In the genomic region with DNA sequence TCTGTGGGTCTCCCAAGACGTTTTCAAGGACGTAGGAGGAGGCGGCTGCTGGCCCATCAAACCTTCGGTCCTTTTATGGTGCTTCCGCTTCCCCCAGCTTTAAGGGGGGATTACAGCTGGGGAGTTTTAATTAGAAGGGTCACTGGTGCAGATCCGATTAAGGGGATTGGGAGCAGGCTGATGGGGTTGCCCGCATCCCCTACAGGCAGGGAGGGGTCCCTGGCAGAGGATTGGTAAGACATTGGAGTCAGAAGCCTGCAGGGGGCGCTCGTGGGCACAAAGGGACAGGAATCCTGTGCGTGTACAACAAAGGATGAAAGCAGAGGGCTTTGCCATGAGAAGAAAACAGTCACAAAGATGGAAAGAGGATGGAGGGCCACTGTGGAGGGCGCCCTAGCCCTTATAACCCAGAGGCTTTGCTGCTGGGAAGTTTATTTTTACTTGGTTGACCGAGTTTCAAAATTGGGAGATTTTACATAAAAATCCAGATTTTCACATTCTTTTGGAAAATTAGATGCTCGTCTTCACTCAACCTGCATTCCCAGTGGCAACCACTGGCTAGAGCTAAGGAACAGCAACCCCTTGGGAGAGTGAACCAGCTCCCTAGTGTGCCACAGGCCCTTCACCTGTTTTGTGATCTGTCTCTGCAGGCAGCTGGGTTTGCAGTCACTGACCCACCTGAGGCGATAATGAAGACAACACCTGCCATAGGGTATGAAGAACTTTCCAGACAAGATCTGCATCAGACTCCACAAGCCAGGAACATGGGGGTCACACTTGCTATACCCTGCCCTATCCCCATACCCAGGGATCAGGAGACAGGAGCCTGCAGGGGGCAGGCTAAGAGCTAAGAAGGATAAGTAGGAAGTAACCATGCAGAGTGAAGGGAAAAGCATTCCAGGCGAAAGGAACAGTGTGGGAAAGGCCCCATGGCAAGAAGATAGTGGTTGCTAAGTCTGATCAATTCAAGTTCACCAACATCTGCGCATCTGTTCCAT, we compare ENCODE assay signal across 8 cellular contexts.
A peak's percentile ranks its signal among the peaks of the same experiment; 100 is the strongest.
DNase-seq lines count a peak whose midpoint lies in the region; ATAC-seq and TF ChIP-seq lines count a peak whose summit lies in the region.

No MANE protein-coding gene starts in this region.

- no peaks in the 10 kb centered on the region for H3K79me2 ChIP-seq in OCI-LY1 (ENCODE audit: insufficient read depth, low read length)
- H3K79me2 ChIP-seq in fibroblast of lung (ENCODE audit: control insufficient read depth, insufficient read depth, low read length), result no peaks in the 10 kb centered on the region

- peaks cover 8% of the 10 kb centered on the region for H3K27me3 ChIP-seq in HL-60 (ENCODE audit: insufficient read depth, poor library complexity, severe bottlenecking)
- no peaks in the 10 kb centered on the region for H3K27me3 ChIP-seq in OCI-LY1 (ENCODE audit: insufficient read depth, low read length)
- peaks cover 2% of the 10 kb centered on the region for H3K27me3 ChIP-seq in fibroblast of lung (ENCODE audit: control insufficient read depth, insufficient read depth, low read length)

- H3K4me3 ChIP-seq in HL-60 (replicated peaks; ENCODE audit: insufficient read depth, low read length) (no peak overlapping the region), OCI-LY1 (ENCODE audit: low read depth, low read length, poor library complexity, severe bottlenecking) (no peak overlapping the region), fibroblast of lung (replicated peaks in 1 of 4; ENCODE audit: control extremely low read depth in 1 of 4, insufficient read depth in 1 of 4, low read depth in 3 of 4, low read length in 4 of 4) (no peak overlapping the region)

- H3K9me2 ChIP-seq in OCI-LY1 (ENCODE audit: low read depth, low read length), result no peaks in the 10 kb centered on the region

- TF ChIP-seq CTCF in CD14-positive monocyte (IDR thresholded peaks at IDR 0.05) (peak; percentile 83), HL-60 (IDR thresholded peaks at IDR 0.05; ENCODE audit: insufficient read depth, low read length) (peak; percentile 52), OCI-LY1 (IDR thresholded peaks at IDR 0.05; ENCODE audit: low read length) (peak; percentile 81), fibroblast of lung (conservative IDR thresholded peaks at IDR 0.05 in 1 of 2, IDR thresholded peaks at IDR 0.05 in 1 of 2; ENCODE audit: low read depth in 1 of 2, low read length in 2 of 2) (peak; percentile 54 to 69)

- no peak overlapping the region for H3K9ac ChIP-seq in OCI-LY1 (ENCODE audit: low read length)
- H3K9ac ChIP-seq in fibroblast of lung (ENCODE audit: insufficient read depth, low read length), result no peak overlapping the region

- no peak overlapping the region for H3K27ac Mint-ChIP-seq in CD14-positive monocyte

- no peak for ATAC-seq in HG03469 (IDR thresholded peaks at IDR 0.05; ENCODE audit: unreplicated experiment)

- no peaks in the 10 kb centered on the region for H3K36me3 Mint-ChIP-seq in CD14-positive monocyte

- H3K27ac ChIP-seq in HL-60 (replicated peaks) (no peak overlapping the region), OCI-LY1 (ENCODE audit: low read depth, low read length, poor library complexity, severe bottlenecking) (no peak overlapping the region), fibroblast of lung (ENCODE audit: insufficient read depth, low read length) (no peak overlapping the region), temporal lobe (ENCODE audit: low read depth, low read length) (peak overlapping the region; percentile 17)

- H3K4me1 ChIP-seq in OCI-LY1 (ENCODE audit: insufficient read depth, low read length, severe bottlenecking) (no peaks in the 10 kb centered on the region), fibroblast of lung (ENCODE audit: control insufficient read depth, extremely low read depth, insufficient read depth, low read length) (no peaks in the 10 kb centered on the region)

- intact Hi-C loops in CD14-positive monocyte (cut with micrococcal nuclease), result no loop called here

- H3K4me2 ChIP-seq in OCI-LY1 (ENCODE audit: low read length) (no peak overlapping the region), fibroblast of lung (ENCODE audit: extremely low read depth, insufficient read depth, low read length) (no peak overlapping the region)

- peaks cover 2% of the 10 kb centered on the region for H3K4me1 Mint-ChIP-seq in CD14-positive monocyte

- H3K9me3 ChIP-seq in OCI-LY1 (ENCODE audit: low read length) (no peaks in the 10 kb centered on the region), fibroblast of lung (ENCODE audit: control insufficient read depth, insufficient read depth, low read depth, low read length) (no peaks in the 10 kb centered on the region)

- H3F3A ChIP-seq in OCI-LY1 (ENCODE audit: insufficient read depth, low read length), result no peaks in the 10 kb centered on the region

- DNase-seq in CD14-positive monocyte (ENCODE audit: low spot score) (no peak), HL-60 (ENCODE audit: low read depth in 1 of 2, low spot score in 1 of 2) (peak; percentile 8 to 64), fibroblast of lung (ENCODE audit: low read depth in 2 of 2) (peak; percentile 15 to 42), nucleus accumbens (lab: John Stamatoyannopoulos, UW) (peak in 50 of 56 donors; percentile 2 to 87 (median 37))
- DNase-seq in activated T-cell treated with anti-CD3 and anti-CD28 coated beads, Interleukin-2, amount 50 U/mL, for 1 hour, result peak; percentile 54

- H3K4me3 Mint-ChIP-seq in CD14-positive monocyte, result no peak overlapping the region

- H3K27me3 Mint-ChIP-seq in CD14-positive monocyte (ENCODE audit: low read depth in 3 of 3), result peaks cover 7 to 19% (median 14%) of the 10 kb centered on the region in 3 donors

- H4K20me1 ChIP-seq in OCI-LY1 (ENCODE audit: insufficient read depth, low read length) (no peaks in the 10 kb centered on the region), fibroblast of lung (ENCODE audit: control insufficient read depth, extremely low read depth, insufficient read depth, low read length) (no peaks in the 10 kb centered on the region)

- H2AFZ ChIP-seq in OCI-LY1 (ENCODE audit: low read length) (no peak overlapping the region), fibroblast of lung (ENCODE audit: low read length) (no peak overlapping the region)

- H3K36me3 ChIP-seq in OCI-LY1 (ENCODE audit: insufficient read depth, low read length), result no peaks in the 10 kb centered on the region
- no peaks in the 10 kb centered on the region for H3K36me3 ChIP-seq in fibroblast of lung (ENCODE audit: control insufficient read depth, insufficient read depth, low read length)

- H3K9me3 Mint-ChIP-seq in CD14-positive monocyte, result peaks cover 0 to 6% (median 2%) of the 10 kb centered on the region in 7 donors
